In genomic region chrX:131614241-131614640, GRCh38 we compare ENCODE assay signal across 30 cellular contexts.
"Had no signal": no experiment of that assay in that cellular context is flagged by ENCODE, and none has a peak within 500 bp of the region (broad histone marks: within the 10 kb centered on the region; RNA-seq: fewer than 3 reads in every experiment).

No MANE protein-coding gene starts in this region.

- H3K27ac ChIP-seq: epithelial cell of prostate, esophagus muscularis mucosa, foreskin keratinocyte, gastroesophageal sphincter, heart left ventricle, hepatocyte, left lung, neutrophil, parathyroid adenoma, prostate gland, sigmoid colon, skin epidermis, spleen, thyroid gland, vagina had no signal

- H3K4me2 ChIP-seq: hepatocyte had no signal

- H3K27me3 ChIP-seq: foreskin keratinocyte, gastroesophageal sphincter, hepatocyte, neutrophil, sigmoid colon, thyroid gland, vagina had no signal

- H3K9ac ChIP-seq: parathyroid adenoma had no signal

- FAIRE-seq: colon had no signal

- H3K9me3 Mint-ChIP-seq: endodermal cell; naive B cell; natural killer cell treated with Interleukin-12 subunit alpha and Interleukin-12 subunit beta and Interleukin-15 and Interleukin-18, amount 100 ng/mL, for 72 hours; stimulated activated naive CD8-positive, alpha-beta T cell treated with anti-CD3 and anti-CD28 coated beads, Interleukin-15, amount 100 ng/mL, for 72 hours had no signal

- H3K79me2 ChIP-seq: hepatocyte, parathyroid adenoma had no signal

- H3K4me3 ChIP-seq: esophagus muscularis mucosa, gastroesophageal sphincter, heart left ventricle, hepatocyte, left lung, mucosa of descending colon, prostate gland, sigmoid colon, skin epidermis, spleen, thyroid gland, vagina had no signal

- H3K36me3 Mint-ChIP-seq: mesothelial cell of epicardium; naive B cell; natural killer cell treated with Interleukin-12 subunit alpha and Interleukin-12 subunit beta and Interleukin-15 and Interleukin-18, amount 100 ng/mL, for 72 hours had no signal

- ATAC-seq: foreskin keratinocyte; gastroesophageal sphincter; heart left ventricle; left lung; mucosa of descending colon; natural killer cell treated with Interleukin-12 subunit alpha and Interleukin-12 subunit beta and Interleukin-15 and Interleukin-18, amount 100 ng/mL, for 72 hours; right cardiac atrium; stimulated activated naive CD8-positive, alpha-beta T cell treated with anti-CD3 and anti-CD28 coated beads, Interleukin-15, amount 100 ng/mL, for 72 hours had no signal

- H3K27me3 Mint-ChIP-seq: stimulated activated naive CD8-positive, alpha-beta T cell treated with anti-CD3 and anti-CD28 coated beads, Interleukin-15, amount 100 ng/mL, for 72 hours had no signal

- H3K27ac Mint-ChIP-seq: endodermal cell; mesothelial cell of epicardium; naive B cell; natural killer cell treated with Interleukin-12 subunit alpha and Interleukin-12 subunit beta and Interleukin-15 and Interleukin-18, amount 100 ng/mL, for 72 hours; stimulated activated naive CD8-positive, alpha-beta T cell treated with anti-CD3 and anti-CD28 coated beads, Interleukin-15, amount 100 ng/mL, for 72 hours had no signal

- DNase-seq: effector CD8-positive, alpha-beta T cell; endodermal cell; foreskin keratinocyte; heart left ventricle; kidney; left lung; mesenchymal stem cell; mucosa of descending colon; naive B cell; right cardiac atrium; sigmoid colon; spleen; stimulated activated CD4-positive, alpha-beta T cell treated with anti-CD3 and anti-CD28 coated beads, Interleukin-4, amount 100 ng/mL, for 4 hours; stimulated activated naive CD4-positive, alpha-beta T cell; stimulated activated naive CD8-positive, alpha-beta T cell treated with anti-CD3 and anti-CD28 coated beads, Interleukin-15, amount 100 ng/mL, for 72 hours; thyroid gland; trophoblast cell had no signal

- H3K4me1 Mint-ChIP-seq: endodermal cell; naive B cell; neural crest cell; stimulated activated naive CD8-positive, alpha-beta T cell treated with anti-CD3 and anti-CD28 coated beads, Interleukin-15, amount 100 ng/mL, for 72 hours had no signal

- H2AFZ ChIP-seq: hepatocyte, parathyroid adenoma had no signal

- H3K36me3 ChIP-seq: esophagus muscularis mucosa, gastroesophageal sphincter, heart left ventricle, left lung, neutrophil, prostate gland, sigmoid colon, spleen, thyroid gland, vagina had no signal

- H3K4me1 ChIP-seq: esophagus muscularis mucosa, foreskin keratinocyte, gastroesophageal sphincter, heart left ventricle, left lung, parathyroid adenoma, prostate gland, sigmoid colon, spleen, thyroid gland, vagina had no signal

- H3K9me3 ChIP-seq: esophagus muscularis mucosa, gastroesophageal sphincter, heart left ventricle, left lung, mucosa of descending colon, neutrophil, prostate gland, sigmoid colon, spleen, thyroid gland, vagina had no signal

- H3K4me3 Mint-ChIP-seq: endodermal cell; mesothelial cell of epicardium; naive B cell; natural killer cell treated with Interleukin-12 subunit alpha and Interleukin-12 subunit beta and Interleukin-15 and Interleukin-18, amount 100 ng/mL, for 72 hours; neural crest cell; stimulated activated naive CD8-positive, alpha-beta T cell treated with anti-CD3 and anti-CD28 coated beads, Interleukin-15, amount 100 ng/mL, for 72 hours had no signal
